In genomic region chr13:77389617-77389984, GRCh38 we compare ENCODE assay signal across 14 cellular contexts.
DNase-seq lines count a peak whose midpoint lies in the region; ATAC-seq and TF ChIP-seq lines count a peak whose summit lies in the region.
"Had no signal": no experiment of that assay in that cellular context is flagged by ENCODE, and none has a peak within 500 bp of the region (broad histone marks: within the 10 kb centered on the region; RNA-seq: fewer than 3 reads in every experiment).

No MANE protein-coding gene starts in this region.

- peaks cover 0 to 1% of the 10 kb centered on the region in 2 donors for H3K36me3 Mint-ChIP-seq in activated T-cell treated with anti-CD3 and anti-CD28 coated beads, Interleukin-2, amount 50 U/mL, for 72 hours (ENCODE audit: insufficient read depth in 2 of 2)
- H3K36me3 Mint-ChIP-seq: T-cell had no signal

- H3K27ac Mint-ChIP-seq in activated T-cell treated with anti-CD3 and anti-CD28 coated beads, Interleukin-2, amount 50 U/mL, for 72 hours, result no peak overlapping the region
- H3K27ac Mint-ChIP-seq: T-cell had no signal

- peaks cover 8% of the 10 kb centered on the region for H3K27me3 Mint-ChIP-seq in activated T-cell treated with anti-CD3 and anti-CD28 coated beads, Interleukin-2, amount 50 U/mL, for 72 hours (ENCODE audit: low read depth)
- H3K27me3 Mint-ChIP-seq: T-cell had no signal

- H3K27ac ChIP-seq in right atrium auricular region, result no peak overlapping the region
- H3K27ac ChIP-seq: PC-9, prostate gland had no signal

- H3K4me1 Mint-ChIP-seq in activated T-cell treated with anti-CD3 and anti-CD28 coated beads, Interleukin-2, amount 50 U/mL, for 72 hours (ENCODE audit: low read depth), result peaks cover 34% of the 10 kb centered on the region

- peak; percentile 70 to 79 for ATAC-seq in activated T-cell treated with anti-CD3 and anti-CD28 coated beads, Interleukin-2, amount 50 U/mL, for 72 hours (replicated peaks in 1 of 2)
- ATAC-seq in GM21723 (IDR thresholded peaks at IDR 0.05; ENCODE audit: unreplicated experiment), result peak; percentile 65
- ATAC-seq in HG03432 (IDR thresholded peaks at IDR 0.05; ENCODE audit: unreplicated experiment), result peak; percentile 83
- no peak for ATAC-seq in GM21381 (IDR thresholded peaks at IDR 0.05; ENCODE audit: unreplicated experiment)
- no peak for ATAC-seq in HG02840 (IDR thresholded peaks at IDR 0.05; ENCODE audit: low FRiP score, unreplicated experiment)
- ATAC-seq: T-cell had no signal

- no peak for TF ChIP-seq CTCF in right atrium auricular region (IDR thresholded peaks at IDR 0.05)

- H3K4me1 ChIP-seq in right atrium auricular region, result peaks cover 0 to 4% of the 10 kb centered on the region in 2 donors
- H3K4me1 ChIP-seq: prostate gland had no signal

- H3K36me3 ChIP-seq in right atrium auricular region, result no peaks in the 10 kb centered on the region
- H3K36me3 ChIP-seq: prostate gland, vagina had no signal

- peaks cover 0 to 8% of the 10 kb centered on the region in 2 donors for H3K9me3 ChIP-seq in right atrium auricular region
- H3K9me3 ChIP-seq: prostate gland, vagina had no signal

- peaks cover 0 to 1% of the 10 kb centered on the region in 2 donors for H3K9me3 Mint-ChIP-seq in activated T-cell treated with anti-CD3 and anti-CD28 coated beads, Interleukin-2, amount 50 U/mL, for 72 hours
- H3K9me3 Mint-ChIP-seq: T-cell had no signal

- no peak overlapping the region for H3K4me3 ChIP-seq in right atrium auricular region
- H3K4me3 ChIP-seq: PC-9, prostate gland, vagina had no signal

- H3K27me3 ChIP-seq in right atrium auricular region, result no peaks in the 10 kb centered on the region
- H3K27me3 ChIP-seq: vagina had no signal

- H3K4me3 Mint-ChIP-seq in activated T-cell treated with anti-CD3 and anti-CD28 coated beads, Interleukin-2, amount 50 U/mL, for 72 hours, result peak overlapping the region in 1 of 2 donors; percentile 41
- H3K4me3 Mint-ChIP-seq: T-cell had no signal

- no peak for DNase-seq in activated T-cell treated with anti-CD3 and anti-CD28 coated beads, Interleukin-2, amount 50 U/mL, for 72 hours
- no peak for DNase-seq in activated T-cell treated with anti-CD3 and anti-CD28 coated beads, Interleukin-2, amount 50 U/mL, for 48 hours
- no peak for DNase-seq in right atrium auricular region (ENCODE audit: low spot score)
- DNase-seq in NCI-H146 (lab: John Stamatoyannopoulos, UW), result no peak
- DNase-seq: activated naive CD4-positive, alpha-beta T cell; islet precursor cell; PC-9; T-cell had no signal

Comparison
In these comparisons a context has a peak if more than half of its experiments do, and no peak if none do; other contexts are left out.
1. ATAC-seq: peak in activated T-cell treated with anti-CD3 and anti-CD28 coated beads, Interleukin-2, amount 50 U/mL, for 72 hours (2 of 2), GM21723 (single experiment) and HG03432 (single experiment); none in GM21381 (single experiment) and HG02840 (single experiment).